ENCODE assay signal across 26 cellular contexts in the genomic region with DNA sequence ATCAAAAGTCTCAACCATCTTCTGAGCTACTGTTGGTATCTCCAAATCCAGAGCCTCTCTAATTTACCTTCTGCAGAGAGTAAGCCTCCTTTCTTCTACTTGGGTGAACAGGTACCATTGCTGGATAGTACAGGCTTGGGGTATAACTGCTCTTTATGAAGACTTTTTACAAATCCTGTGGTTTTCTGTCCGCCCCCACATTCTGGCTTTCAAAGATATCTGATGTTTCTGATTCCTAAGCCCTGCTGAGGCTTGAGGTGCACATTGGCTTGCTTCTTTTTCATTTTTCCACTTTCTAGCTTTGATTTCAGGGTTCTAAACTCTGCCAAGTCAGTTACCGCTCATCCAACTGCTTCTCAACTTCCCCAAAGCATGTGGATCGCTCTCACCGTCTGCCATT. TPM values are rescaled to one million over a fixed set of nuclear protein-coding genes. Genes with fewer than 3 reads are reported as not detected.
DNase-seq lines count a peak whose midpoint lies in the region; ATAC-seq and TF ChIP-seq lines count a peak whose summit lies in the region.
"Had no signal": no experiment of that assay in that cellular context is flagged by ENCODE, and none has a peak within 500 bp of the region (broad histone marks: within the 10 kb centered on the region; RNA-seq: fewer than 3 reads in every experiment).

No MANE protein-coding gene starts in this region.

- no peak overlapping the region for H3K27ac Mint-ChIP-seq in activated CD4-positive, alpha-beta memory T cell treated with anti-CD3 and anti-CD28 coated beads, Interleukin-2, amount 10 ng/mL, durations not matched to agents 7 days and 5 days
- H3K27ac Mint-ChIP-seq in activated CD4-positive, alpha-beta memory T cell treated with anti-CD3 and anti-CD28 coated beads for 36 hours = no peak overlapping the region
- no peak overlapping the region for H3K27ac Mint-ChIP-seq in naive thymus-derived CD8-positive, alpha-beta T cell
- H3K27ac Mint-ChIP-seq: brain, neural progenitor cell had no signal

- H3K27me3 ChIP-seq in DND-41 (ENCODE audit: insufficient read depth, low read length, poor library complexity) = no peaks in the 10 kb centered on the region
- H3K27me3 ChIP-seq: adrenal gland, neural progenitor cell, right lobe of liver, upper lobe of left lung had no signal

- no peaks in the 10 kb centered on the region for H3K9me3 Mint-ChIP-seq in activated CD4-positive, alpha-beta memory T cell treated with anti-CD3 and anti-CD28 coated beads, Interleukin-2, amount 10 ng/mL, durations not matched to agents 7 days and 5 days
- no peaks in the 10 kb centered on the region for H3K9me3 Mint-ChIP-seq in activated CD4-positive, alpha-beta memory T cell treated with anti-CD3 and anti-CD28 coated beads for 36 hours
- no peaks in the 10 kb centered on the region for H3K9me3 Mint-ChIP-seq in naive thymus-derived CD8-positive, alpha-beta T cell
- H3K9me3 Mint-ChIP-seq: brain, neural progenitor cell had no signal

- H3K36me3 ChIP-seq in DND-41 (ENCODE audit: insufficient read depth, low read length) = no peaks in the 10 kb centered on the region
- H3K36me3 ChIP-seq: adrenal gland, neural progenitor cell, right lobe of liver, upper lobe of left lung had no signal

- TF ChIP-seq CTCF in DND-41 (IDR thresholded peaks at IDR 0.05; ENCODE audit: borderline replicate concordance, extremely low read depth, low read length, poor library complexity, severe bottlenecking) = no peak

- no peak overlapping the region for H3K9ac ChIP-seq in DND-41 (ENCODE audit: low read depth, low read length)
- H3K9ac ChIP-seq: neural progenitor cell, SK-N-SH had no signal

- CTCF ChIA-PET in activated CD4-positive, alpha-beta memory T cell treated with anti-CD3 and anti-CD28 coated beads, Interleukin-2, amount 10 ng/mL, durations not matched to agents 7 days and 5 days (lab: Charles Lee) = interaction anchor here (0.8 to 1.8 kb wide), 4 partner anchors 13 to 115 kb away, joined by 3 to 4 read pairs (median 4); no protein-coding TSS in a partner anchor
- CTCF ChIA-PET in activated CD4-positive, alpha-beta memory T cell treated with anti-CD3 and anti-CD28 coated beads for 36 hours (lab: Charles Lee) = interaction anchor here (2.9 to 3.5 kb wide), 2 partner anchors 13 to 108 kb away, joined by 12 read pairs; no protein-coding TSS in a partner anchor

- peak; percentile 6 for DNase-seq in activated CD4-positive, alpha-beta memory T cell treated with anti-CD3 and anti-CD28 coated beads, Interleukin-2, amount 10 ng/mL, durations not matched to agents 7 days and 5 days
- no peak for DNase-seq in activated CD4-positive, alpha-beta memory T cell treated with anti-CD3 and anti-CD28 coated beads for 36 hours
- DNase-seq in DND-41 (no peak), HK-2 (ENCODE audit: unreplicated experiment) (no peak), SHP77 treated with DMSO at 0.1 percent for 48 hours (lab: John Stamatoyannopoulos, UW) (no peak), SKM-1 (lab: John Stamatoyannopoulos, UW; ENCODE audit: unreplicated experiment) (no peak)
- DNase-seq in naive thymus-derived CD8-positive, alpha-beta T cell = peak in 2 of 10 donors; percentile 30 to 36
- DNase-seq: activated effector memory CD4-positive, alpha-beta T cell treated with Interleukin-2 at 50 U/mL for 16 hours; adrenal gland; DMS53; GDM1; glutamatergic neuron; Karpas-422; kidney; mucosa of descending colon; MV-4-11; NCI-H1694; NCI-H69; posterior cingulate gyrus; right lobe of liver; SK-N-SH; upper lobe of left lung had no signal

- H3K4me3 ChIP-seq in DND-41 (ENCODE audit: low read depth in 1 of 2, low read length in 2 of 2) = no peak overlapping the region
- H3K4me3 ChIP-seq: adrenal gland, lung, mucosa of descending colon, neural progenitor cell, right lobe of liver, upper lobe of left lung had no signal

- POLR2A ChIA-PET in activated CD4-positive, alpha-beta memory T cell treated with anti-CD3 and anti-CD28 coated beads, Interleukin-2, amount 10 ng/mL, durations not matched to agents 7 days and 5 days (lab: Charles Lee) = interaction anchor here (1.0 to 2.2 kb wide), 3 partner anchors 13 to 36 kb away, joined by 3 to 13 read pairs (median 5); no protein-coding TSS in a partner anchor
- POLR2A ChIA-PET in activated CD4-positive, alpha-beta memory T cell treated with anti-CD3 and anti-CD28 coated beads for 36 hours (lab: Charles Lee) = no interaction called here
- POLR2A ChIA-PET in naive thymus-derived CD8-positive, alpha-beta T cell (lab: Charles Lee) = interaction anchor here (4.9 kb wide), 1 partner anchor 13 kb away, joined by 20 read pairs; no protein-coding TSS in a partner anchor

- H3K27me3 Mint-ChIP-seq in activated CD4-positive, alpha-beta memory T cell treated with anti-CD3 and anti-CD28 coated beads, Interleukin-2, amount 10 ng/mL, durations not matched to agents 7 days and 5 days = peaks cover 2% of the 10 kb centered on the region
- H3K27me3 Mint-ChIP-seq in activated CD4-positive, alpha-beta memory T cell treated with anti-CD3 and anti-CD28 coated beads for 36 hours = peaks cover 6% of the 10 kb centered on the region
- peaks cover 11 to 54% (median 35%) of the 10 kb centered on the region in 5 donors for H3K27me3 Mint-ChIP-seq in naive thymus-derived CD8-positive, alpha-beta T cell
- H3K27me3 Mint-ChIP-seq: brain had no signal

- H3K36me3 Mint-ChIP-seq in activated CD4-positive, alpha-beta memory T cell treated with anti-CD3 and anti-CD28 coated beads, Interleukin-2, amount 10 ng/mL, durations not matched to agents 7 days and 5 days (ENCODE audit: low read depth) = no peaks in the 10 kb centered on the region
- H3K36me3 Mint-ChIP-seq in activated CD4-positive, alpha-beta memory T cell treated with anti-CD3 and anti-CD28 coated beads for 36 hours = no peaks in the 10 kb centered on the region
- no peaks in the 10 kb centered on the region for H3K36me3 Mint-ChIP-seq in naive thymus-derived CD8-positive, alpha-beta T cell
- H3K36me3 Mint-ChIP-seq: brain, neural progenitor cell had no signal

- H3K4me3 Mint-ChIP-seq in activated CD4-positive, alpha-beta memory T cell treated with anti-CD3 and anti-CD28 coated beads, Interleukin-2, amount 10 ng/mL, durations not matched to agents 7 days and 5 days = no peak overlapping the region
- H3K4me3 Mint-ChIP-seq in activated CD4-positive, alpha-beta memory T cell treated with anti-CD3 and anti-CD28 coated beads for 36 hours = no peak overlapping the region
- no peak overlapping the region for H3K4me3 Mint-ChIP-seq in naive thymus-derived CD8-positive, alpha-beta T cell
- H3K4me3 Mint-ChIP-seq: brain, neural progenitor cell had no signal

- intact Hi-C loops in activated CD4-positive, alpha-beta memory T cell treated with anti-CD3 and anti-CD28 coated beads for 36 hours (cut with micrococcal nuclease) = loop anchor here (2.0 kb wide), 1 partner anchor 14 kb away; no protein-coding TSS in a partner anchor

- H3K27ac ChIP-seq in DND-41 (ENCODE audit: low read length) = no peak overlapping the region
- H3K27ac ChIP-seq: adrenal gland, neural progenitor cell, right lobe of liver, upper lobe of left lung had no signal

- 0 out of 3 replicates have a peak, but pooled peaks have one; percentile 11 for ATAC-seq in DND-41 (ENCODE audit: insufficient read depth, low read depth)
- ATAC-seq in HG02884 (IDR thresholded peaks at IDR 0.05; ENCODE audit: unreplicated experiment) = peak; percentile 51
- peak; percentile 25 to 67 for ATAC-seq in naive thymus-derived CD8-positive, alpha-beta T cell
- ATAC-seq: mucosa of descending colon, right lobe of liver had no signal

- H3K9me3 ChIP-seq in DND-41 (ENCODE audit: insufficient read depth, low read length, severe bottlenecking) = no peaks in the 10 kb centered on the region
- H3K9me3 ChIP-seq: adrenal gland, mucosa of descending colon, right lobe of liver, SK-N-SH, upper lobe of left lung had no signal

- H3K4me1 ChIP-seq in DND-41 (ENCODE audit: insufficient read depth, low read length) = peaks cover 9% of the 10 kb centered on the region
- H3K4me1 ChIP-seq: adrenal gland, neural progenitor cell, right lobe of liver had no signal

- H3K4me1 Mint-ChIP-seq in activated CD4-positive, alpha-beta memory T cell treated with anti-CD3 and anti-CD28 coated beads, Interleukin-2, amount 10 ng/mL, durations not matched to agents 7 days and 5 days = peaks cover 11% of the 10 kb centered on the region
- H3K4me1 Mint-ChIP-seq in activated CD4-positive, alpha-beta memory T cell treated with anti-CD3 and anti-CD28 coated beads for 36 hours (ENCODE audit: low read depth) = no peaks in the 10 kb centered on the region
- H3K4me1 Mint-ChIP-seq in naive thymus-derived CD8-positive, alpha-beta T cell = peaks cover 0 to 12% (median 3%) of the 10 kb centered on the region in 4 donors
- H3K4me1 Mint-ChIP-seq: brain, neural progenitor cell had no signal

- no peaks in the 10 kb centered on the region for H3K79me2 ChIP-seq in DND-41 (ENCODE audit: insufficient read depth, low read length)

- H4K20me1 ChIP-seq in DND-41 (ENCODE audit: insufficient read depth, low read length) = 0 out of 2 replicates have a peak, but pooled peaks cover 4% of the 10 kb centered on the region

- H2AFZ ChIP-seq in DND-41 (ENCODE audit: low read depth, low read length) = no peak overlapping the region
- H2AFZ ChIP-seq: neural progenitor cell had no signal

- no peak overlapping the region for H3K4me2 ChIP-seq in DND-41 (ENCODE audit: insufficient read depth, low read length)
- H3K4me2 ChIP-seq: neural progenitor cell, SK-N-SH had no signal

RNA-seq across cellular contexts. Expression of gene TENT5C, which starts 37.1 kb away (rescaled TPM):
- total RNA-seq in activated CD4-positive, alpha-beta memory T cell treated with anti-CD3 and anti-CD28 coated beads, Interleukin-2, amount 10 ng/mL, durations not matched to agents 7 days and 5 days = 10 to 100 TPM; 64.5 to 66.1 TPM
- total RNA-seq in activated CD4-positive, alpha-beta memory T cell treated with anti-CD3 and anti-CD28 coated beads for 36 hours = 10 to 100 TPM; 13.8 to 14.0 TPM
- 1 to 10 TPM; 4.9 to 5.4 TPM for total RNA-seq in naive thymus-derived CD8-positive, alpha-beta T cell
- 10 to 100 TPM in 1 of 3 donors, under 1 TPM in 2; 0.19 to 16.2 (median 0.36) TPM for polyA plus RNA-seq in naive thymus-derived CD8-positive, alpha-beta T cell

Comparison
In these comparisons a context has a peak if more than half of its experiments do, and no peak if none do; other contexts are left out.
1. RNA of gene TENT5C, which starts 37.1 kb away (total RNA-seq): 64.5 to 66.1 TPM in activated CD4-positive, alpha-beta memory T cell treated with anti-CD3 and anti-CD28 coated beads, Interleukin-2, amount 10 ng/mL, durations not matched to agents 7 days and 5 days; 13.8 to 14.0 TPM in activated CD4-positive, alpha-beta memory T cell treated with anti-CD3 and anti-CD28 coated beads for 36 hours and 4.9 to 5.4 TPM in naive thymus-derived CD8-positive, alpha-beta T cell; every median in the first group is over 4 times any median in the second.
2. Peak in every context shown above with its lines, with median percentiles within 50 percentile points of each other: ATAC-seq.